Comparison of ENCODE assay signal across 18 cellular contexts in genomic region chr6:11556308-11556707, GRCh38. TPM values are rescaled to one million over a fixed set of nuclear protein-coding genes. Genes with fewer than 3 reads are reported as not detected.
DNase-seq lines count a peak whose midpoint lies in the region; ATAC-seq lines count a peak whose summit lies in the region.
"Had no signal": no experiment of that assay in that cellular context is flagged by ENCODE, and none has a peak within 500 bp of the region (broad histone marks: within the 10 kb centered on the region; RNA-seq: fewer than 3 reads in every experiment).

No MANE protein-coding gene starts in this region.

- H3K27me3 ChIP-seq in H7 (ENCODE audit: control insufficient read depth, insufficient read depth, low read length) (no peaks in the 10 kb centered on the region), ectodermal cell (ENCODE audit: control insufficient read depth, insufficient read depth, low read length, poor library complexity, severe bottlenecking) (no peaks in the 10 kb centered on the region)
- H3K27me3 ChIP-seq: BLaER1 had no signal

- H3K4me3 ChIP-seq in H7 (ENCODE audit: insufficient read depth, low read depth, low read length) (no peak overlapping the region), ectodermal cell (ENCODE audit: insufficient read depth, low read depth, low read length) (no peak overlapping the region)
- H3K4me3 ChIP-seq: BLaER1 had no signal

- ATAC-seq in stimulated activated naive B cell treated with anti-CD40 and anti-IgM and Interleukin-4, amounts not matched to agents 10 μg/mL and 1 μg/mL and 100 μg/mL, for 72 hours (replicated peaks) = no peak
- ATAC-seq: CD8-positive, alpha-beta T cell had no signal

- peaks cover 0 to 2% of the 10 kb centered on the region in 2 donors for H3K36me3 Mint-ChIP-seq in stimulated activated naive B cell treated with anti-CD40 and anti-IgM and Interleukin-4, amounts not matched to agents 10 μg/mL and 1 μg/mL and 100 μg/mL, for 72 hours
- H3K36me3 Mint-ChIP-seq: CD8-positive, alpha-beta T cell had no signal

- H3K9me3 ChIP-seq in ectodermal cell (ENCODE audit: control insufficient read depth, low read length) = no peaks in the 10 kb centered on the region
- H3K9me3 ChIP-seq: BLaER1, SK-N-SH had no signal

- H3K27me3 Mint-ChIP-seq in stimulated activated naive B cell treated with anti-CD40 and anti-IgM and Interleukin-4, amounts not matched to agents 10 μg/mL and 1 μg/mL and 100 μg/mL, for 72 hours = no peaks in the 10 kb centered on the region

- peak overlapping the region; percentile 52 for H3K27ac ChIP-seq in ectodermal cell (ENCODE audit: insufficient read depth, low read depth, low read length, poor library complexity, severe bottlenecking)
- H3K27ac ChIP-seq: BLaER1 had no signal

- peak overlapping the region; percentile 14 for H3K27ac Mint-ChIP-seq in stimulated activated naive B cell treated with anti-CD40 and anti-IgM and Interleukin-4, amounts not matched to agents 10 μg/mL and 1 μg/mL and 100 μg/mL, for 72 hours
- H3K27ac Mint-ChIP-seq: CD8-positive, alpha-beta T cell had no signal

- 37 to 45% methylated on average over 3 of the region's 3 CpGs for WGBS in ectodermal cell, 2 experiments

- no peaks in the 10 kb centered on the region for H3K9me3 Mint-ChIP-seq in stimulated activated naive B cell treated with anti-CD40 and anti-IgM and Interleukin-4, amounts not matched to agents 10 μg/mL and 1 μg/mL and 100 μg/mL, for 72 hours
- H3K9me3 Mint-ChIP-seq: CD8-positive, alpha-beta T cell had no signal

- peaks cover 5 to 9% of the 10 kb centered on the region in 2 donors for H3K4me1 Mint-ChIP-seq in stimulated activated naive B cell treated with anti-CD40 and anti-IgM and Interleukin-4, amounts not matched to agents 10 μg/mL and 1 μg/mL and 100 μg/mL, for 72 hours

- DNase-seq in H7 (peak; percentile 52), islet precursor cell (peak; percentile 66), dedifferentiated amniotic fluid mesenchymal stem cell (ENCODE audit: extremely low spot score) (no peak), inferior parietal cortex (ENCODE audit: extremely low spot score) (no peak), NCI-H748 treated with DMSO at 0.1 percent for 48 hours (lab: John Stamatoyannopoulos, UW) (no peak)
- DNase-seq in stimulated activated naive B cell treated with anti-CD40 and anti-IgM and Interleukin-4, amounts not matched to agents 10 μg/mL and 1 μg/mL and 100 μg/mL, for 72 hours = no peak
- DNase-seq: CD8-positive, alpha-beta T cell; KG1; MV-4-11; NCI-H187; NCI-H2107; NCI-H510A; NCI-H82; RPMI8226; SHP77 treated with DMSO at 0.1 percent for 48 hours; SK-N-SH had no signal

- H3K4me1 ChIP-seq in ectodermal cell (ENCODE audit: control insufficient read depth, insufficient read depth, low read length) = peaks cover 4% of the 10 kb centered on the region
- H3K4me1 ChIP-seq: BLaER1 had no signal

- H3K4me3 Mint-ChIP-seq in stimulated activated naive B cell treated with anti-CD40 and anti-IgM and Interleukin-4, amounts not matched to agents 10 μg/mL and 1 μg/mL and 100 μg/mL, for 72 hours = no peak overlapping the region
- H3K4me3 Mint-ChIP-seq: CD8-positive, alpha-beta T cell had no signal

- no peaks in the 10 kb centered on the region for H3K36me3 ChIP-seq in H7 (replicated peaks; ENCODE audit: control insufficient read depth, insufficient read depth, low read length)
- no peaks in the 10 kb centered on the region for H3K36me3 ChIP-seq in ectodermal cell (ENCODE audit: control insufficient read depth, insufficient read depth, low read length)
- H3K36me3 ChIP-seq: BLaER1 had no signal

RNA-seq across cellular contexts. Expression of gene TMEM170B, which starts 18.8 kb away (rescaled TPM):
- total RNA-seq in H7 (2014; rRNA removed; shearing (Covaris generic)) = 1.5 and 3.1 TPM in 2 replicates
- 7.8 TPM for polyA plus RNA-seq in ectodermal cell (2013, experiment 1 of 4)
- 8.0 TPM for polyA plus RNA-seq in ectodermal cell (2013, experiment 2 of 4)
- polyA plus RNA-seq in ectodermal cell (2013, experiment 3 of 4) = 6.8 TPM
- 7.8 TPM for polyA plus RNA-seq in ectodermal cell (2013, experiment 4 of 4)

Comparison
In these comparisons a context has a peak if more than half of its experiments do, and no peak if none do; other contexts are left out.
1. DNase-seq: peak in H7 (single experiment) and islet precursor cell (single experiment); none in stimulated activated naive B cell treated with anti-CD40 and anti-IgM and Interleukin-4, amounts not matched to agents 10 μg/mL and 1 μg/mL and 100 μg/mL, for 72 hours (single experiment), dedifferentiated amniotic fluid mesenchymal stem cell (single experiment), inferior parietal cortex (single experiment) and NCI-H748 treated with DMSO at 0.1 percent for 48 hours (single experiment).